Comparison of ENCODE assay signal across 8 cellular contexts in the genomic region with DNA sequence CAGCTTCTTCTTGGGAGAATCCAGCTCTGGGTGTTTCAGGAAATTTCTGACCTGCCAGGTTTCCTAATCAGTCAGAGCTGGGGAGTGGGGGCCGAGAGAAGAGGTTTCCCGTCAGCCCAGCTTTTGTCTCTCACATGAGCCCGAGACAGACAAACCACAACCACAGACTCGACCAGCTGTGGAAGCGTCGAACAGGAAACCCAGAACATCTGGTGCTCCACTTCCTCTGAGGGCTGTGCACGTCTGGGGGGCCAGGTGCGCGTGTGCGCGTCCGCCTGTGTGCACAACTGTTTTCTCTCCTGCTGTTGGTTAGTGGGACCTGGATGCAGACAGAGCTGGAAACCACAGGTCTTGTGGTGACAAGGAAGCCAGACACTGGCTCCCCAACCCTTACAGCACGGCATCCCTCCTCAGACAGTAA.
DNase-seq lines count a peak whose midpoint lies in the region; ATAC-seq and TF ChIP-seq lines count a peak whose summit lies in the region.

No MANE protein-coding gene starts in this region.

- peak overlapping the region; percentile 39 to 87 (median 67) for H3K4me3 Mint-ChIP-seq in CD8-positive, alpha-beta memory T cell

- peaks cover 45 to 68% (median 59%) of the 10 kb centered on the region in 3 donors for H3K4me1 Mint-ChIP-seq in CD8-positive, alpha-beta memory T cell

- H3K4me3 ChIP-seq in CD8-positive, alpha-beta memory T cell (ENCODE audit: low read length), result peak overlapping the region; percentile 10
- H3K4me3 ChIP-seq in mucosa of descending colon, result no peak overlapping the region
- no peak overlapping the region for H3K4me3 ChIP-seq in PC-3 (ENCODE audit: low read length)

- H3K27me3 ChIP-seq in CD8-positive, alpha-beta memory T cell (ENCODE audit: insufficient read depth, low read length, poor library complexity, severe bottlenecking), result peaks cover 7% of the 10 kb centered on the region
- no peaks in the 10 kb centered on the region for H3K27me3 ChIP-seq in PC-3 (ENCODE audit: low read length)

- H3K36me3 Mint-ChIP-seq in CD8-positive, alpha-beta memory T cell, result peaks cover 0 to 2% (median 0%) of the 10 kb centered on the region in 3 donors

- H3K27me3 Mint-ChIP-seq in CD8-positive, alpha-beta memory T cell, result peaks cover 3 to 28% of the 10 kb centered on the region in 2 donors

- peak; percentile 67 to 89 (median 85) for DNase-seq in CD8-positive, alpha-beta memory T cell
- peak; percentile 37 to 57 for DNase-seq in Kasumi-1 (lab: John Stamatoyannopoulos, UW)
- peak; percentile 47 to 59 for DNase-seq in activated CD8-positive, alpha-beta memory T cell treated with anti-CD3 and anti-CD28 coated beads for 4 hours (ENCODE audit: low read depth in 2 of 2)
- DNase-seq in mucosa of descending colon, result peak; percentile 63 to 83 (median 72)
- DNase-seq in NCI-H526 treated with DMSO at 0.1 percent for 48 hours (lab: John Stamatoyannopoulos, UW), result no peak
- no peak for DNase-seq in DMS53 (lab: John Stamatoyannopoulos, UW)
- no peak for DNase-seq in PC-3

- no peak overlapping the region for H3K4me2 ChIP-seq in PC-3 (ENCODE audit: low read length)

- peak overlapping the region; percentile 75 to 97 (median 92) for H3K27ac Mint-ChIP-seq in CD8-positive, alpha-beta memory T cell

- no peaks in the 10 kb centered on the region for H4K20me1 ChIP-seq in PC-3 (ENCODE audit: low read length)

- H3K27ac ChIP-seq in CD8-positive, alpha-beta memory T cell (ENCODE audit: low read depth, low read length), result no peak overlapping the region
- no peak overlapping the region for H3K27ac ChIP-seq in PC-3 (ENCODE audit: low read length)

- no peak overlapping the region for H3K9ac ChIP-seq in PC-3 (ENCODE audit: low read length)

- CTCF ChIA-PET in CD8-positive, alpha-beta memory T cell (lab: Charles Lee), result interaction anchor here (1.3 kb wide), 1 partner anchor 29 kb away, joined by 4 read pairs; no protein-coding TSS in a partner anchor
- CTCF ChIA-PET in PC-3 (lab: Charles Lee), result interaction anchor here (0.6 kb wide), 1 partner anchor 38 kb away, joined by 7 read pairs; no protein-coding TSS in a partner anchor

- H3K9me3 ChIP-seq in CD8-positive, alpha-beta memory T cell (ENCODE audit: low read length), result no peaks in the 10 kb centered on the region
- no peaks in the 10 kb centered on the region for H3K9me3 ChIP-seq in mucosa of descending colon
- H3K9me3 ChIP-seq in PC-3 (ENCODE audit: low read length), result no peaks in the 10 kb centered on the region

- ATAC-seq in GM21526 (IDR thresholded peaks at IDR 0.05; ENCODE audit: low FRiP score, unreplicated experiment) (peak; percentile 51), mucosa of descending colon (peak; percentile 59), PC-3 (no peak)

- H3K36me3 ChIP-seq in CD8-positive, alpha-beta memory T cell (ENCODE audit: insufficient read depth, low read length), result no peaks in the 10 kb centered on the region
- no peaks in the 10 kb centered on the region for H3K36me3 ChIP-seq in mucosa of descending colon (ENCODE audit: low read depth)
- H3K36me3 ChIP-seq in PC-3 (ENCODE audit: low read depth, low read length), result no peaks in the 10 kb centered on the region

- H3K79me2 ChIP-seq in PC-3 (ENCODE audit: low read length), result no peaks in the 10 kb centered on the region

- H2AFZ ChIP-seq in PC-3 (ENCODE audit: low read length), result no peak overlapping the region

- no peaks in the 10 kb centered on the region for H3F3A ChIP-seq in PC-3 (ENCODE audit: low read length, unreplicated experiment)

- intact Hi-C loops in mucosa of descending colon (cut with DNase I, micrococcal nuclease) (no loop called here), PC-3 (cut with micrococcal nuclease) (loop anchor here (5.0 kb wide), 1 partner anchor 134 kb away; a partner anchor contains a TSS)

- no peaks in the 10 kb centered on the region for H3K9me2 ChIP-seq in PC-3 (replicated peaks; ENCODE audit: low read length)

- POLR2A ChIA-PET in CD8-positive, alpha-beta memory T cell (lab: Charles Lee), result no interaction called here
- POLR2A ChIA-PET in PC-3 (lab: Charles Lee; ENCODE audit: unreplicated experiment), result no interaction called here

- no TSS peak for BruUV-seq in PC-3 (replicated peaks; lab: Mats Ljungman, UMichigan)

- H3K4me1 ChIP-seq in CD8-positive, alpha-beta memory T cell (ENCODE audit: insufficient read depth, low read length), result peaks cover 53% of the 10 kb centered on the region
- H3K4me1 ChIP-seq in mucosa of descending colon (ENCODE audit: low read depth), result peaks cover 14% of the 10 kb centered on the region
- peaks cover 13% of the 10 kb centered on the region for H3K4me1 ChIP-seq in PC-3 (ENCODE audit: insufficient read depth, low read length)

- peaks cover 0 to 4% (median 0%) of the 10 kb centered on the region in 5 donors for H3K9me3 Mint-ChIP-seq in CD8-positive, alpha-beta memory T cell

- no peak for TF ChIP-seq CTCF in mucosa of descending colon (IDR thresholded peaks at IDR 0.05)
- TF ChIP-seq CTCF in PC-3 (conservative IDR thresholded peaks at IDR 0.05; ENCODE audit: low read depth, low read length), result no peak

Comparison
In these comparisons a context has a peak if more than half of its experiments do, and no peak if none do; other contexts are left out.
1. DNase-seq: peak in CD8-positive, alpha-beta memory T cell (5 of 5), Kasumi-1 (2 of 2), activated CD8-positive, alpha-beta memory T cell treated with anti-CD3 and anti-CD28 coated beads for 4 hours (2 of 2) and mucosa of descending colon (3 of 3); none in NCI-H526 treated with DMSO at 0.1 percent for 48 hours (single experiment), DMS53 (single experiment) and PC-3 (single experiment).